Comparison of ENCODE assay signal across 1 cellular context in the genomic region with DNA sequence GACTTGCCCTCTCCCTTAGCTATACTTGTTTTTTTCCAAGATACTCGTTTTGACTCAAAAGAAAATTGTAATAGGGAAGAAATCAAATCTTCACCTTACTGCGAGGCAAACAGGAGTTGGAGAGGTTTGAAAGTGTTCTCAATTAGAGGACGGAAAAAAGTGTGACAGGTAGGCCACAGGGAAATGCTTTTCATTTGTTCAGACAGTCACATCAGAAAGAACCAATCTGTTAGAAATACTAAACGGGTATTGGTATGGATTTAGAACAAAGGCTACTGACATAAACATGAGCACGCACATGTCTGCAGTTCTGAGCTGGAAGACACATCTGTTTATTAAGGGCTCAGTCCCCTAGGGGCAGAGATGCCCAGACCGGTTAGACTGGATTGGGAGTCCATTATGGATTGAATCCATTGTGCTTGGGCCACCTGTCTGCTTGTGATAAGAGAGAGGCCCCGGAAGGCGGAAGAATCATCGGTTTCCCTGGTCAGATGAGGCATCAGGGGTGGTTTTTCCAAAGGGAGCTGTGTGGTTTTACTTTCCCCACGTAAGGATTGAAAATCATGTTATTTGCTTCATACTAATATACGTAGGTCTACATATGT.
A peak's percentile ranks its signal among the peaks of the same experiment; 100 is the strongest.
TF ChIP-seq lines count a peak whose summit lies in the region.

No MANE protein-coding gene starts in this region.

TF ChIP-seq in K562, 482 proteins besides CTCF, POLR2A, EP300 and RAD21 (continued from another document and continues in another):
- TF ChIP-seq ZFP30 (CRISPR knock-in tag; IDR thresholded peaks at IDR 0.05; ENCODE audit: borderline replicate concordance) (no peak), MCM5 (IDR thresholded peaks at IDR 0.05; ENCODE audit: low read depth) (no peak), ZNF644 (tag; IDR thresholded peaks at IDR 0.05; ENCODE audit: low read depth) (no peak), TEAD1 (CRISPR knock-in tag; IDR thresholded peaks at IDR 0.05) (no peak), HDAC6 (IDR thresholded peaks at IDR 0.05; ENCODE audit: low read depth, low read length) (no peak), NR4A1 (CRISPR knock-in tag; IDR thresholded peaks at IDR 0.05) (no peak), NR4A1 (tag; IDR thresholded peaks at IDR 0.05) (peak; percentile 72; the same call in 1 of the 2 replicates), ZNF444 (CRISPR knock-in tag; IDR thresholded peaks at IDR 0.05) (no peak), EHMT2 (IDR thresholded peaks at IDR 0.05) (no peak), RFX1 (IDR thresholded peaks at IDR 0.05) (no peak), GTF3C2 (IDR thresholded peaks at IDR 0.05; ENCODE audit: borderline replicate concordance, extremely low read depth, insufficient read length) (no peak), CBFA2T2 (conservative IDR thresholded peaks at IDR 0.05) (peak; percentile 69), CHD2 (IDR thresholded peaks at IDR 0.05; ENCODE audit: low read depth, low read length) (no peak), CCAR2 (IDR thresholded peaks at IDR 0.05; ENCODE audit: low read depth, low read length) (no peak), NKRF (IDR thresholded peaks at IDR 0.05; ENCODE audit: borderline replicate concordance) (no peak), ZFP1 (CRISPR knock-in tag; IDR thresholded peaks at IDR 0.05) (no peak), ZNF766 (CRISPR knock-in tag; conservative IDR thresholded peaks at IDR 0.05) (no peak), TCF3 (CRISPR knock-in tag; IDR thresholded peaks at IDR 0.05) (peak; percentile 87), ZBTB26 (CRISPR knock-in tag; IDR thresholded peaks at IDR 0.05) (no peak), ARID1B (IDR thresholded peaks at IDR 0.05) (peak; percentile 89), MTA2 (IDR thresholded peaks at IDR 0.05; ENCODE audit: low read depth) (peak; percentile 47; the same call in 1 of the 2 replicates), ZNF41 (CRISPR knock-in tag; conservative IDR thresholded peaks at IDR 0.05) (no peak), ZNF280B (CRISPR knock-in tag; IDR thresholded peaks at IDR 0.05) (no peak), FOXO4 (CRISPR knock-in tag; IDR thresholded peaks at IDR 0.05) (no peak), STAT6 (CRISPR knock-in tag; IDR thresholded peaks at IDR 0.05) (no peak), HMG20A (CRISPR knock-in tag; conservative IDR thresholded peaks at IDR 0.05) (no peak), ZNF133 (CRISPR knock-in tag; IDR thresholded peaks at IDR 0.05) (no peak), ZNF780A (CRISPR knock-in tag; IDR thresholded peaks at IDR 0.05) (no peak), CREB3L1 (IDR thresholded peaks at IDR 0.05; ENCODE audit: borderline replicate concordance, low read depth) (no peak), PTTG1 (tag; IDR thresholded peaks at IDR 0.05; ENCODE audit: low read depth) (0 out of 2 replicates have a peak, but pooled peaks have one; percentile 13), DDX20 (tag; IDR thresholded peaks at IDR 0.05; ENCODE audit: low read depth) (no peak), POLR3A (IDR thresholded peaks at IDR 0.05; ENCODE audit: borderline replicate concordance, extremely low read depth, insufficient read depth, insufficient read length) (no peak), SIN3B (IDR thresholded peaks at IDR 0.05; ENCODE audit: low read depth) (no peak), ZNF699 (CRISPR knock-in tag; IDR thresholded peaks at IDR 0.05; ENCODE audit: insufficient replicate concordance) (no peak)
- TF ChIP-seq, protein P1, sequence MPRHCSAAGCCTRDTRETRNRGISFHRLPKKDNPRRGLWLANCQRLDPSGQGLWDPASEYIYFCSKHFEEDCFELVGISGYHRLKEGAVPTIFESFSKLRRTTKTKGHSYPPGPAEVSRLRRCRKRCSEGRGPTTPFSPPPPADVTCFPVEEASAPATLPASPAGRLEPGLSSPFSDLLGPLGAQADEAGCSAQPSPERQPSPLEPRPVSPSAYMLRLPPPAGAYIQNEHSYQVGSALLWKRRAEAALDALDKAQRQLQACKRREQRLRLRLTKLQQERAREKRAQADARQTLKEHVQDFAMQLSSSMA (CRISPR knock-in tag; IDR thresholded peaks at IDR 0.05): no peak
- TF ChIP-seq, protein P2, sequence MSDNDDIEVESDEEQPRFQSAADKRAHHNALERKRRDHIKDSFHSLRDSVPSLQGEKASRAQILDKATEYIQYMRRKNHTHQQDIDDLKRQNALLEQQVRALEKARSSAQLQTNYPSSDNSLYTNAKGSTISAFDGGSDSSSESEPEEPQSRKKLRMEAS (CRISPR knock-in tag; IDR thresholded peaks at IDR 0.05): 0 out of 2 replicates have a peak, but pooled peaks have one; percentile 47
- TF ChIP-seq, protein P3, sequence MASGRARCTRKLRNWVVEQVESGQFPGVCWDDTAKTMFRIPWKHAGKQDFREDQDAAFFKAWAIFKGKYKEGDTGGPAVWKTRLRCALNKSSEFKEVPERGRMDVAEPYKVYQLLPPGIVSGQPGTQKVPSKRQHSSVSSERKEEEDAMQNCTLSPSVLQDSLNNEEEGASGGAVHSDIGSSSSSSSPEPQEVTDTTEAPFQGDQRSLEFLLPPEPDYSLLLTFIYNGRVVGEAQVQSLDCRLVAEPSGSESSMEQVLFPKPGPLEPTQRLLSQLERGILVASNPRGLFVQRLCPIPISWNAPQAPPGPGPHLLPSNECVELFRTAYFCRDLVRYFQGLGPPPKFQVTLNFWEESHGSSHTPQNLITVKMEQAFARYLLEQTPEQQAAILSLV (tag; IDR thresholded peaks at IDR 0.05): no peak
- TF ChIP-seq, protein P4, sequence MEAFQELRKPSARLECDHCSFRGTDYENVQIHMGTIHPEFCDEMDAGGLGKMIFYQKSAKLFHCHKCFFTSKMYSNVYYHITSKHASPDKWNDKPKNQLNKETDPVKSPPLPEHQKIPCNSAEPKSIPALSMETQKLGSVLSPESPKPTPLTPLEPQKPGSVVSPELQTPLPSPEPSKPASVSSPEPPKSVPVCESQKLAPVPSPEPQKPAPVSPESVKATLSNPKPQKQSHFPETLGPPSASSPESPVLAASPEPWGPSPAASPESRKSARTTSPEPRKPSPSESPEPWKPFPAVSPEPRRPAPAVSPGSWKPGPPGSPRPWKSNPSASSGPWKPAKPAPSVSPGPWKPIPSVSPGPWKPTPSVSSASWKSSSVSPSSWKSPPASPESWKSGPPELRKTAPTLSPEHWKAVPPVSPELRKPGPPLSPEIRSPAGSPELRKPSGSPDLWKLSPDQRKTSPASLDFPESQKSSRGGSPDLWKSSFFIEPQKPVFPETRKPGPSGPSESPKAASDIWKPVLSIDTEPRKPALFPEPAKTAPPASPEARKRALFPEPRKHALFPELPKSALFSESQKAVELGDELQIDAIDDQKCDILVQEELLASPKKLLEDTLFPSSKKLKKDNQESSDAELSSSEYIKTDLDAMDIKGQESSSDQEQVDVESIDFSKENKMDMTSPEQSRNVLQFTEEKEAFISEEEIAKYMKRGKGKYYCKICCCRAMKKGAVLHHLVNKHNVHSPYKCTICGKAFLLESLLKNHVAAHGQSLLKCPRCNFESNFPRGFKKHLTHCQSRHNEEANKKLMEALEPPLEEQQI (IDR thresholded peaks at IDR 0.05): no peak
- TF ChIP-seq, protein P5, sequence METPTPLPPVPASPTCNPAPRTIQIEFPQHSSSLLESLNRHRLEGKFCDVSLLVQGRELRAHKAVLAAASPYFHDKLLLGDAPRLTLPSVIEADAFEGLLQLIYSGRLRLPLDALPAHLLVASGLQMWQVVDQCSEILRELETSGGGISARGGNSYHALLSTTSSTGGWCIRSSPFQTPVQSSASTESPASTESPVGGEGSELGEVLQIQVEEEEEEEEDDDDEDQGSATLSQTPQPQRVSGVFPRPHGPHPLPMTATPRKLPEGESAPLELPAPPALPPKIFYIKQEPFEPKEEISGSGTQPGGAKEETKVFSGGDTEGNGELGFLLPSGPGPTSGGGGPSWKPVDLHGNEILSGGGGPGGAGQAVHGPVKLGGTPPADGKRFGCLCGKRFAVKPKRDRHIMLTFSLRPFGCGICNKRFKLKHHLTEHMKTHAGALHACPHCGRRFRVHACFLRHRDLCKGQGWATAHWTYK (CRISPR knock-in tag; IDR thresholded peaks at IDR 0.05): no peak
